In genomic region chr7:45573636-45574470, GRCh38 we compare ENCODE assay signal across 8 cellular contexts. TPM values are rescaled to one million over a fixed set of nuclear protein-coding genes. Genes with fewer than 3 reads are reported as not detected.
A peak's percentile ranks its signal among the peaks of the same experiment; 100 is the strongest.
DNase-seq lines count a peak whose midpoint lies in the region; ATAC-seq and TF ChIP-seq lines count a peak whose summit lies in the region.

Gene ADCY1 (plus strand): TSS chr7:45574368. CDS start chr7:45574544, 176 bp downstream.

- H3K36me3 Mint-ChIP-seq in activated T-cell treated with anti-CD3 and anti-CD28 coated beads, Interleukin-2, amount 50 U/mL, for 72 hours (ENCODE audit: insufficient read depth in 2 of 2), result peaks cover 0 to 6% of the 10 kb centered on the region in 2 donors
- H3K36me3 Mint-ChIP-seq in stimulated activated memory B cell treated with anti-CD40 and anti-IgM and Interleukin-4, amounts not matched to agents 10 μg/mL and 1 μg/mL and 100 μg/mL, for 72 hours, result no peaks in the 10 kb centered on the region

- H3K4me3 ChIP-seq in BJ (ENCODE audit: low read depth, low read length), result peak within 1 kb of the TSS; percentile 15
- H3K4me3 ChIP-seq in HAP-1, result peak within 1 kb of the TSS; percentile 31
- H3K4me3 ChIP-seq in iPS DF 6.9 (ENCODE audit: low read length), result peak within 1 kb of the TSS; percentile 52

- H3K9me3 Mint-ChIP-seq in activated T-cell treated with anti-CD3 and anti-CD28 coated beads, Interleukin-2, amount 50 U/mL, for 72 hours, result no peaks in the 10 kb centered on the region
- H3K9me3 Mint-ChIP-seq in stimulated activated memory B cell treated with anti-CD40 and anti-IgM and Interleukin-4, amounts not matched to agents 10 μg/mL and 1 μg/mL and 100 μg/mL, for 72 hours, result no peaks in the 10 kb centered on the region

- in situ Hi-C loops in HAP-1 (cut with MboI; ENCODE audit: low sequenced_read_pairs), result no loop called here

- H3K9me3 ChIP-seq in HAP-1, result no peaks in the 10 kb centered on the region
- no peaks in the 10 kb centered on the region for H3K9me3 ChIP-seq in iPS DF 6.9 (ENCODE audit: control insufficient read depth, insufficient read depth, low read length)

- peak within 1 kb of the TSS; percentile 80 to 82 for H3K4me3 Mint-ChIP-seq in activated T-cell treated with anti-CD3 and anti-CD28 coated beads, Interleukin-2, amount 50 U/mL, for 72 hours
- peak within 1 kb of the TSS; percentile 46 for H3K4me3 Mint-ChIP-seq in stimulated activated memory B cell treated with anti-CD40 and anti-IgM and Interleukin-4, amounts not matched to agents 10 μg/mL and 1 μg/mL and 100 μg/mL, for 72 hours

- no peaks in the 10 kb centered on the region for H3K4me1 Mint-ChIP-seq in activated T-cell treated with anti-CD3 and anti-CD28 coated beads, Interleukin-2, amount 50 U/mL, for 72 hours (ENCODE audit: low read depth)
- H3K4me1 Mint-ChIP-seq in stimulated activated memory B cell treated with anti-CD40 and anti-IgM and Interleukin-4, amounts not matched to agents 10 μg/mL and 1 μg/mL and 100 μg/mL, for 72 hours, result no peaks in the 10 kb centered on the region

- WGBS in iPS DF 6.9 (ENCODE audit: insufficient coverage, insufficient read length), result no CpG with 5 or more reads among the region's 89 CpGs

- no peak within 1 kb of the TSS for H3K27ac ChIP-seq in iPS DF 6.9 (ENCODE audit: low read length)

- POLR2A ChIA-PET in BJ (lab: Charles Lee), result no interaction called here

- H3K4me1 ChIP-seq in HAP-1 (no peaks in the 10 kb centered on the region), iPS DF 6.9 (ENCODE audit: control insufficient read depth, insufficient read depth, low read length) (peaks cover 3% of the 10 kb centered on the region; the same call in 1 of the 2 replicates)

- H3K27ac Mint-ChIP-seq in activated T-cell treated with anti-CD3 and anti-CD28 coated beads, Interleukin-2, amount 50 U/mL, for 72 hours, result no peak within 1 kb of the TSS
- no peak within 1 kb of the TSS for H3K27ac Mint-ChIP-seq in stimulated activated memory B cell treated with anti-CD40 and anti-IgM and Interleukin-4, amounts not matched to agents 10 μg/mL and 1 μg/mL and 100 μg/mL, for 72 hours

- CTCF ChIA-PET in BJ (lab: Yijun Ruan, JAX), result no interaction called here

- H3K36me3 ChIP-seq in BJ (ENCODE audit: control insufficient read depth, insufficient read depth, low read length) (no peaks in the 10 kb centered on the region), HAP-1 (replicated peaks) (no peaks in the 10 kb centered on the region), iPS DF 6.9 (ENCODE audit: control insufficient read depth, insufficient read depth, low read length) (no peaks in the 10 kb centered on the region)

- peak; percentile 47 to 62 for ATAC-seq in activated T-cell treated with anti-CD3 and anti-CD28 coated beads, Interleukin-2, amount 50 U/mL, for 72 hours (replicated peaks in 1 of 2)
- ATAC-seq in stimulated activated memory B cell treated with anti-CD40 and anti-IgM and Interleukin-4, amounts not matched to agents 10 μg/mL and 1 μg/mL and 100 μg/mL, for 72 hours, result no peak
- ATAC-seq in GM18861 (IDR thresholded peaks at IDR 0.05; ENCODE audit: unreplicated experiment), result no peak
- no peak for ATAC-seq in GM21515 (IDR thresholded peaks at IDR 0.05; ENCODE audit: unreplicated experiment)

- H3K27me3 ChIP-seq in BJ (ENCODE audit: control insufficient read depth, insufficient read depth, low read length) (peaks cover 40% of the 10 kb centered on the region), HAP-1 (ENCODE audit: low read depth) (peaks cover 20% of the 10 kb centered on the region), iPS DF 6.9 (ENCODE audit: control insufficient read depth, insufficient read depth, low read length) (peaks cover 17% of the 10 kb centered on the region)

- no peak for DNase-seq in BJ (ENCODE audit: low read depth)
- DNase-seq in HAP-1 (ENCODE audit: low spot score in 2 of 2), result peak in 1 of 2 experiments; percentile 46
- peak; percentile 45 to 64 for DNase-seq in activated T-cell treated with anti-CD3 and anti-CD28 coated beads, Interleukin-2, amount 50 U/mL, for 72 hours
- no peak for DNase-seq in iPS DF 6.9 (ENCODE audit: low read depth, low spot score)
- no peak for DNase-seq in Ammon's horn (ENCODE audit: low spot score)

- TF ChIP-seq CTCF in BJ (IDR thresholded peaks at IDR 0.05; ENCODE audit: insufficient read depth, low read depth, low read length), result no peak

- peaks cover 51% of the 10 kb centered on the region for H3K27me3 Mint-ChIP-seq in activated T-cell treated with anti-CD3 and anti-CD28 coated beads, Interleukin-2, amount 50 U/mL, for 72 hours (ENCODE audit: low read depth)
- H3K27me3 Mint-ChIP-seq in stimulated activated memory B cell treated with anti-CD40 and anti-IgM and Interleukin-4, amounts not matched to agents 10 μg/mL and 1 μg/mL and 100 μg/mL, for 72 hours, result peaks cover 53% of the 10 kb centered on the region

RNA-seq across cellular contexts. Expression of gene ADCY1, which starts in this region (rescaled TPM):
- polyA plus RNA-seq in BJ (2011; rRNA removed), result 0.12 and 0.26 TPM in 2 replicates
- 0.05 and 0.09 TPM in 2 replicates for polyA minus RNA-seq in BJ (2011; rRNA and poly(A)+ RNA removed)
- total RNA-seq in activated T-cell treated with anti-CD3 and anti-CD28 coated beads, Interleukin-2, amount 50 U/mL, for 72 hours, result 10 to 100 TPM; 52.3 to 58.9 TPM

Comparison
In these comparisons a context has a peak if more than half of its experiments do, and no peak if none do; other contexts are left out.
1. DNase-seq: peak in activated T-cell treated with anti-CD3 and anti-CD28 coated beads, Interleukin-2, amount 50 U/mL, for 72 hours (2 of 2); none in BJ (single experiment), iPS DF 6.9 (single experiment) and Ammon's horn (single experiment).
2. ATAC-seq: peak in activated T-cell treated with anti-CD3 and anti-CD28 coated beads, Interleukin-2, amount 50 U/mL, for 72 hours (2 of 2); none in stimulated activated memory B cell treated with anti-CD40 and anti-IgM and Interleukin-4, amounts not matched to agents 10 μg/mL and 1 μg/mL and 100 μg/mL, for 72 hours (single experiment), GM18861 (single experiment) and GM21515 (single experiment).
3. Peak in every context shown above with its lines, with median percentiles within 50 percentile points of each other: H3K4me3 ChIP-seq.